ENCODE assay signal across 8 cellular contexts in genomic region chr2:241358470-241358869, GRCh38. TPM values are rescaled to one million over a fixed set of nuclear protein-coding genes. Genes with fewer than 3 reads are reported as not detected.
DNase-seq lines count a peak whose midpoint lies in the region; ATAC-seq, FAIRE-seq and TF ChIP-seq lines count a peak whose summit lies in the region.

No MANE protein-coding gene starts in this region.

- ATAC-seq in GM21786 (IDR thresholded peaks at IDR 0.05; ENCODE audit: unreplicated experiment) (peak; percentile 46), mucosa of descending colon (peak; percentile 20), HG03439 (IDR thresholded peaks at IDR 0.05; ENCODE audit: unreplicated experiment) (no peak)

- peak; percentile 78 for FAIRE-seq in GM12891 (lab: Jason Lieb, UNC)

- intact Hi-C loops in mucosa of descending colon (cut with DNase I, micrococcal nuclease): no loop called here
- intact Hi-C loops in posterior vena cava (cut with DNase I): no loop called here

- H3K36me3 ChIP-seq in mucosa of descending colon (ENCODE audit: low read depth): no peaks in the 10 kb centered on the region

- no peaks in the 10 kb centered on the region for H3K9me3 ChIP-seq in mucosa of descending colon

- no peak for TF ChIP-seq POLR2A in GM12891 (IDR thresholded peaks at IDR 0.05; ENCODE audit: low read depth, low read length)

- TF ChIP-seq CTCF in mucosa of descending colon (IDR thresholded peaks at IDR 0.05): no peak

- H3K4me1 ChIP-seq in mucosa of descending colon (ENCODE audit: low read depth): peaks cover 44% of the 10 kb centered on the region

- no peak for DNase-seq in GM12891 (ENCODE audit: insufficient read length, low spot score)
- DNase-seq in RPMI7951 (ENCODE audit: low read depth): peak; percentile 28
- DNase-seq in mucosa of descending colon: peak in 1 of 3 donors; percentile 53
- DNase-seq in posterior vena cava (ENCODE audit: low spot score): no peak
- no peak for DNase-seq in DMS53 (lab: John Stamatoyannopoulos, UW)
- no peak for DNase-seq in central memory CD4-positive, alpha-beta T cell

- H3K4me3 ChIP-seq in mucosa of descending colon: no peak overlapping the region

TF ChIP-seq in GM12891, 5 proteins besides CTCF, POLR2A, EP300 and RAD21:
- no peak for TF ChIP-seq POU2F2 (IDR thresholded peaks at IDR 0.05; ENCODE audit: low read depth, low read length)
- peak; percentile 63 for TF ChIP-seq SPI1 (IDR thresholded peaks at IDR 0.05; ENCODE audit: low read depth, low read length)

RNA-seq across cellular contexts. Expression of gene FARP2, which starts 2.4 kb away (rescaled TPM):
- polyA plus RNA-seq in GM12891 (2012; ENCODE audit: low read depth, missing spikeins): 13.1 TPM
- 38.1 and 41.6 TPM in 2 replicates for total RNA-seq in RPMI7951 (2014; rRNA removed; shearing (Covaris generic))
- 100 to 1,000 TPM in 2 of 3 donors, 10 to 100 TPM in 1; 98.1 to 163 (median 109) TPM for total RNA-seq in mucosa of descending colon
- 10 to 100 TPM; 31.1 to 35.3 TPM for total RNA-seq in posterior vena cava

RNA-seq across cellular contexts. Expression of gene SEPTIN2, which starts 42.7 kb away (rescaled TPM):
- 190 TPM for polyA plus RNA-seq in GM12891 (2012; ENCODE audit: low read depth, missing spikeins)
- total RNA-seq in RPMI7951 (2014; rRNA removed; shearing (Covaris generic)): 451 and 502 TPM in 2 replicates
- total RNA-seq in mucosa of descending colon: 100 to 1,000 TPM; 185 to 262 (median 221) TPM
- 100 to 1,000 TPM; 395 to 423 TPM for total RNA-seq in posterior vena cava

RNA-seq across cellular contexts. Expression of gene HDLBP, which starts 43.0 kb away (rescaled TPM):
- 212 TPM for polyA plus RNA-seq in GM12891 (2012; ENCODE audit: low read depth, missing spikeins)
- total RNA-seq in RPMI7951 (2014; rRNA removed; shearing (Covaris generic)): 403 and 467 TPM in 2 replicates
- 100 to 1,000 TPM; 363 to 417 (median 379) TPM for total RNA-seq in mucosa of descending colon
- total RNA-seq in posterior vena cava: 100 to 1,000 TPM; 428 to 459 TPM
